8 cellular contexts compared by ENCODE assay signal in genomic region chr16:8173111-8173644, GRCh38.
DNase-seq lines count a peak whose midpoint lies in the region; ATAC-seq and TF ChIP-seq lines count a peak whose summit lies in the region.

No MANE protein-coding gene starts in this region.

- TF ChIP-seq CTCF in Calu3 (IDR thresholded peaks at IDR 0.05; ENCODE audit: unreplicated experiment) (peak; percentile 73), WI38 (IDR thresholded peaks at IDR 0.05; ENCODE audit: low read depth, low read length) (peak; percentile 39), cardiac muscle cell (IDR thresholded peaks at IDR 0.05; ENCODE audit: low read depth, low read length) (peak; percentile 35), psoas muscle (IDR thresholded peaks at IDR 0.05) (peak; percentile 63)

- WGBS in psoas muscle, 3 donors = 24 to 26% (median 25%) methylated on average over 16 of the region's 16 CpGs

- intact Hi-C loops in Calu3 (cut with micrococcal nuclease; ENCODE audit: unreplicated experiment) = no loop called here
- intact Hi-C loops in psoas muscle (cut with DNase I) = no loop called here

- CTCF ChIA-PET in Calu3 (lab: Charles Lee) = interaction anchor here (0.6 kb wide), 1 partner anchor 1185 kb away, joined by 3 read pairs; no protein-coding TSS in a partner anchor

- no peaks in the 10 kb centered on the region for H3K4me1 Mint-ChIP-seq in Calu3 (ENCODE audit: low read depth, unreplicated experiment)

- peaks cover 3% of the 10 kb centered on the region for H3K4me1 ChIP-seq in HAP-1
- H3K4me1 ChIP-seq in cardiac muscle cell (ENCODE audit: low read depth) = no peaks in the 10 kb centered on the region
- H3K4me1 ChIP-seq in psoas muscle = no peaks in the 10 kb centered on the region

- H3K27ac ChIP-seq in cardiac muscle cell = no peak overlapping the region
- H3K27ac ChIP-seq in psoas muscle = no peak overlapping the region

- H3K4me3 Mint-ChIP-seq in Calu3 (ENCODE audit: low read depth, unreplicated experiment) = no peak overlapping the region

- no peaks in the 10 kb centered on the region for H3K36me3 Mint-ChIP-seq in Calu3 (ENCODE audit: insufficient read depth, unreplicated experiment)

- no TSS peak for BruUV-seq in Calu3 (replicated peaks; lab: Mats Ljungman, UMichigan)

- H3K36me3 ChIP-seq in HAP-1 (replicated peaks) (no peaks in the 10 kb centered on the region), cardiac muscle cell (no peaks in the 10 kb centered on the region), psoas muscle (ENCODE audit: insufficient read depth in 1 of 2, low read depth in 1 of 2) (no peaks in the 10 kb centered on the region)

- H3K9me3 ChIP-seq in HAP-1 (no peaks in the 10 kb centered on the region), cardiac muscle cell (ENCODE audit: low read depth) (no peaks in the 10 kb centered on the region), psoas muscle (no peaks in the 10 kb centered on the region)

- peak in 2 of 4 donors; percentile 46 to 56 for ATAC-seq in psoas muscle
- ATAC-seq in GM21515 (IDR thresholded peaks at IDR 0.05; ENCODE audit: unreplicated experiment) = no peak
- no peak for ATAC-seq in HG03045 (IDR thresholded peaks at IDR 0.05; ENCODE audit: unreplicated experiment)

- H3K4me3 ChIP-seq in HAP-1 (no peak overlapping the region), WI38 (ENCODE audit: low read depth, low read length) (no peak overlapping the region), cardiac muscle cell (no peak overlapping the region), psoas muscle (no peak overlapping the region)

- DNase-seq in Calu3 = peak; percentile 49
- DNase-seq in HAP-1 (ENCODE audit: low spot score in 2 of 2) = peak; percentile 84 to 86
- peak; percentile 72 for DNase-seq in NCI-H2196 (lab: John Stamatoyannopoulos, UW; ENCODE audit: unreplicated experiment)
- DNase-seq in cardiac muscle cell (ENCODE audit: low read depth in 1 of 2, low spot score in 1 of 2) = peak; percentile 26 to 86
- DNase-seq in psoas muscle = peak; percentile 56 to 68

- no peaks in the 10 kb centered on the region for H3K27me3 ChIP-seq in HAP-1 (ENCODE audit: low read depth)
- H3K27me3 ChIP-seq in cardiac muscle cell = no peaks in the 10 kb centered on the region
- no peaks in the 10 kb centered on the region for H3K27me3 ChIP-seq in psoas muscle (ENCODE audit: insufficient read depth in 3 of 3, low read length in 2 of 3)

- peaks cover 17% of the 10 kb centered on the region for H3K9me3 Mint-ChIP-seq in Calu3 (ENCODE audit: low read depth, unreplicated experiment)

- no peak overlapping the region for H3K27ac Mint-ChIP-seq in Calu3 (ENCODE audit: unreplicated experiment)

- no peaks in the 10 kb centered on the region for H3K27me3 Mint-ChIP-seq in Calu3 (ENCODE audit: unreplicated experiment)

- in situ Hi-C loops in HAP-1 (cut with MboI; ENCODE audit: low sequenced_read_pairs) = no loop called here
